10 cellular contexts compared by ENCODE assay signal in the genomic region with DNA sequence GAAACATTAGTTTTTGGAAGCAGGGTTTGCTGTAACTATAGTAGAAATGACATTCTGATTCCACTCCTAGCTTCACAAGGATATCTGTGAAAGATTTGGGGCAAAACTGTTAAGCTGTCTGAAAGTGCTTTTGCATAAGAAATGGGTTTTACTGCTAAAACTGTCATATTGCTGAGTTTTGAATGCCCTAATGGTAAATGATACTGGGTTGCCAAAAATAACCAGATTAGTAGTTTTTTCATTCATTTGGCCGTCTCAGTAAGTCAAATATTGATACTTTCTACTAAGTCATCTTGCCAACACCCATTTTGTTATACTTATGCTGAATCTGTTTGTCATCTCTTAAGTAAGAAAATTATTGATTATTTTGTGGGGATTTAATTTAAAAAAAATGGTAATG. TPM values are rescaled to one million over a fixed set of nuclear protein-coding genes. Genes with fewer than 3 reads are reported as not detected.
A peak's percentile ranks its signal among the peaks of the same experiment; 100 is the strongest.
DNase-seq lines count a peak whose midpoint lies in the region; ATAC-seq and TF ChIP-seq lines count a peak whose summit lies in the region.
"Had no signal": no experiment of that assay in that cellular context is flagged by ENCODE, and none has a peak within 500 bp of the region (broad histone marks: within the 10 kb centered on the region; RNA-seq: fewer than 3 reads in every experiment).

No MANE protein-coding gene starts in this region.

- no peak for DNase-seq in left lung
- DNase-seq in adrenal gland: no peak
- no peak for DNase-seq in trophoblast cell
- DNase-seq in stimulated activated CD4-positive, alpha-beta T cell treated with anti-CD3 and anti-CD28 coated beads, Interleukin-1b, Interleukin-23, amount 100 ng/mL, for 48 hours: no peak
- DNase-seq in UCSD-AML1 (lab: John Stamatoyannopoulos, UW; ENCODE audit: unreplicated experiment): no peak
- DNase-seq: kidney glomerular epithelial cell, thyroid gland had no signal

- H3K4me1 ChIP-seq in left lung: peaks cover 0 to 27% of the 10 kb centered on the region in 2 donors
- no peaks in the 10 kb centered on the region for H3K4me1 ChIP-seq in adrenal gland (replicated peaks in 1 of 2)
- no peaks in the 10 kb centered on the region for H3K4me1 ChIP-seq in trophoblast cell (ENCODE audit: control insufficient read depth in 1 of 2, insufficient read depth in 2 of 2, low read length in 2 of 2)
- H3K4me1 ChIP-seq: thyroid gland had no signal

- no peak overlapping the region for H3K18ac ChIP-seq in trophoblast cell (ENCODE audit: low read length)

- no peak overlapping the region for H2AFZ ChIP-seq in trophoblast cell (ENCODE audit: insufficient read depth, low read length, poor library complexity)

- H3K27me3 ChIP-seq in left lung (no peaks in the 10 kb centered on the region), adrenal gland (no peaks in the 10 kb centered on the region), trophoblast cell (ENCODE audit: insufficient read depth, low read length) (no peaks in the 10 kb centered on the region)
- H3K27me3 ChIP-seq: thyroid gland had no signal

- no peak overlapping the region for H3K4ac ChIP-seq in trophoblast cell (ENCODE audit: low read depth, low read length)

- no peak overlapping the region for H3K23ac ChIP-seq in trophoblast cell (ENCODE audit: low read length)

- H2BK120ac ChIP-seq in trophoblast cell (ENCODE audit: insufficient read depth, low read length, poor library complexity): no peak overlapping the region

- H3K4me3 ChIP-seq in left lung (peak overlapping the region in 1 of 2 donors; percentile 39), adrenal gland (no peak overlapping the region), trophoblast cell (ENCODE audit: low read depth, low read length) (no peak overlapping the region)
- H3K4me3 ChIP-seq: thyroid gland had no signal

- TF ChIP-seq CTCF in left lung (IDR thresholded peaks at IDR 0.05) (no peak), adrenal gland (IDR thresholded peaks at IDR 0.05) (no peak)

- H3K79me1 ChIP-seq in trophoblast cell (ENCODE audit: low read length): no peaks in the 10 kb centered on the region

- H3K27ac ChIP-seq in left lung: peak overlapping the region; percentile 39 to 93
- H3K27ac ChIP-seq in adrenal gland: peak overlapping the region in 1 of 5 donors; percentile 48
- no peak overlapping the region for H3K27ac ChIP-seq in trophoblast cell (ENCODE audit: low read depth, low read length)
- H3K27ac ChIP-seq: thyroid gland had no signal

- no peak overlapping the region for H4K8ac ChIP-seq in trophoblast cell (ENCODE audit: low read depth, low read length)

- no peak overlapping the region for H3K9ac ChIP-seq in trophoblast cell (ENCODE audit: low read length)

- ATAC-seq in GM18505 (IDR thresholded peaks at IDR 0.05; ENCODE audit: unreplicated experiment) (peak; percentile 15), GM21515 (IDR thresholded peaks at IDR 0.05; ENCODE audit: unreplicated experiment) (peak; percentile 23), HG03575 (IDR thresholded peaks at IDR 0.05; ENCODE audit: extremely low read depth, insufficient number of reproducible peaks, low FRiP score, unreplicated experiment) (peak; percentile 7), left lung (no peak)

- H2AK5ac ChIP-seq in trophoblast cell (ENCODE audit: low read length): no peak overlapping the region

- H3K36me3 ChIP-seq in left lung: no peaks in the 10 kb centered on the region
- no peaks in the 10 kb centered on the region for H3K36me3 ChIP-seq in adrenal gland (replicated peaks in 1 of 2)
- no peaks in the 10 kb centered on the region for H3K36me3 ChIP-seq in trophoblast cell (ENCODE audit: control insufficient read depth in 1 of 2, insufficient read depth in 2 of 2, low read length in 2 of 2)
- H3K36me3 ChIP-seq: thyroid gland had no signal

- intact Hi-C loops in left lung (cut with DNase I) (no loop called here), adrenal gland (cut with DNase I) (no loop called here)

- TF ChIP-seq POLR2A in GM18505 (IDR thresholded peaks at IDR 0.05; ENCODE audit: borderline replicate concordance, extremely low read depth, insufficient read depth, insufficient read length): no peak
- TF ChIP-seq POLR2A in adrenal gland (IDR thresholded peaks at IDR 0.05): no peak

- H4K91ac ChIP-seq in trophoblast cell (ENCODE audit: low read depth, low read length): no peak overlapping the region

- no peaks in the 10 kb centered on the region for H3K9me3 ChIP-seq in left lung
- no peaks in the 10 kb centered on the region for H3K9me3 ChIP-seq in adrenal gland (replicated peaks in 1 of 3)
- H3K9me3 ChIP-seq in trophoblast cell (ENCODE audit: insufficient read depth, low read depth, low read length): no peaks in the 10 kb centered on the region
- H3K9me3 ChIP-seq: thyroid gland had no signal

- no peak overlapping the region for H2BK12ac ChIP-seq in trophoblast cell (ENCODE audit: low read length)

- no peak overlapping the region for H3K4me2 ChIP-seq in trophoblast cell (ENCODE audit: low read length)

- 42 to 62% (median 48%) methylated on average over 1 of the region's 1 CpG for WGBS in adrenal gland, 4 donors
- no CpG with 5 or more reads among the region's 1 CpG for WGBS in trophoblast cell (ENCODE audit: extremely low coverage, insufficient coverage, insufficient read length)

- H3K14ac ChIP-seq in trophoblast cell (ENCODE audit: low read length): no peak overlapping the region

- H3K79me2 ChIP-seq in trophoblast cell (ENCODE audit: control insufficient read depth, insufficient read depth, low read length, poor library complexity): no peaks in the 10 kb centered on the region

- no peak overlapping the region for H4K12ac ChIP-seq in trophoblast cell (ENCODE audit: low read depth, low read length)

- H2BK5ac ChIP-seq in trophoblast cell (ENCODE audit: low read depth, low read length, poor library complexity): no peak overlapping the region

RNA-seq across cellular contexts. Expression of gene PTPRC, which starts 0.4 kb away (rescaled TPM):
- total RNA-seq in left lung (100 to 1,000 TPM in 1 of 2 donors, 10 to 100 TPM in 1; 53.0 to 180 TPM), adrenal gland (10 to 100 TPM in 7 of 8 donors, 1 to 10 TPM in 1; 3.5 to 33.0 (median 21.5) TPM)
- 10 to 100 TPM in 1 of 3 donors, 1 to 10 TPM in 2; 2.5 to 11.6 (median 4.7) TPM for polyA plus RNA-seq in adrenal gland
- not detected in 2 replicates for polyA plus RNA-seq in trophoblast cell (2013)
